ENCODE assay signal across 19 cellular contexts in genomic region chr6:165848099-165848461, GRCh38.
DNase-seq lines count a peak whose midpoint lies in the region; ATAC-seq and TF ChIP-seq lines count a peak whose summit lies in the region.
"Had no signal": no experiment of that assay in that cellular context is flagged by ENCODE, and none has a peak within 500 bp of the region (broad histone marks: within the 10 kb centered on the region; RNA-seq: fewer than 3 reads in every experiment).

No MANE protein-coding gene starts in this region.

- no peak overlapping the region for H3K27ac Mint-ChIP-seq in activated T-cell treated with anti-CD3 and anti-CD28 coated beads, Interleukin-2, amount 50 U/mL, for 24 hours
- H3K27ac Mint-ChIP-seq: activated naive CD4-positive, alpha-beta T cell treated with anti-CD3 and anti-CD28 coated beads, Interleukin-2, amount 50 U/mL, for 72 hours; CD8-positive, alpha-beta memory T cell; stimulated activated naive CD8-positive, alpha-beta T cell treated with anti-CD3 and anti-CD28 coated beads, Interleukin-15, Interleukin-2, amounts not matched to agents 100 ng/mL and 50 ng/mL, for 24 hours; T-cell had no signal

- no peak overlapping the region for H3K4me3 ChIP-seq in WERI-Rb-1 (ENCODE audit: low read depth, low read length)
- H3K4me3 ChIP-seq: gastrocnemius medialis, sigmoid colon had no signal

- no peak for ATAC-seq in HG03432 (IDR thresholded peaks at IDR 0.05; ENCODE audit: unreplicated experiment)
- ATAC-seq: activated naive CD4-positive, alpha-beta T cell treated with anti-CD3 and anti-CD28 coated beads, Interleukin-2, amount 50 U/mL, for 72 hours; gastrocnemius medialis had no signal

- H3K36me3 Mint-ChIP-seq in activated T-cell treated with anti-CD3 and anti-CD28 coated beads, Interleukin-2, amount 50 U/mL, for 24 hours (ENCODE audit: low read depth) = no peaks in the 10 kb centered on the region
- H3K36me3 Mint-ChIP-seq: activated naive CD4-positive, alpha-beta T cell treated with anti-CD3 and anti-CD28 coated beads, Interleukin-2, amount 50 U/mL, for 72 hours; CD8-positive, alpha-beta memory T cell; T-cell had no signal

- no peak overlapping the region for H3K4me3 Mint-ChIP-seq in activated T-cell treated with anti-CD3 and anti-CD28 coated beads, Interleukin-2, amount 50 U/mL, for 24 hours
- H3K4me3 Mint-ChIP-seq: CD8-positive, alpha-beta memory T cell; stimulated activated naive CD8-positive, alpha-beta T cell treated with anti-CD3 and anti-CD28 coated beads, Interleukin-15, Interleukin-2, amounts not matched to agents 100 ng/mL and 50 ng/mL, for 24 hours; T-cell had no signal

- peaks cover 95% of the 10 kb centered on the region for H3K27me3 ChIP-seq in WERI-Rb-1 (ENCODE audit: insufficient read depth, low read depth, severe bottlenecking)

- TF ChIP-seq CTCF in 22Rv1 (IDR thresholded peaks at IDR 0.05) (peak; percentile 50), GM12874 (IDR thresholded peaks at IDR 0.05; ENCODE audit: insufficient read depth, low read depth, low read length) (peak; percentile 26; the same call in 1 of the 2 replicates), WERI-Rb-1 (IDR thresholded peaks at IDR 0.05; ENCODE audit: low read depth, low read length) (0 out of 2 replicates have a peak, but pooled peaks have one; percentile 8)

- no peak for DNase-seq in WERI-Rb-1
- DNase-seq in islet precursor cell = peak; percentile 50
- no peak for DNase-seq in 8988T
- DNase-seq in kidney glomerular epithelial cell (lab: John Stamatoyannopoulos, UW) = no peak
- DNase-seq in activated T-cell treated with anti-CD3 and anti-CD28 coated beads, Interleukin-2, amount 50 U/mL, for 24 hours = no peak
- DNase-seq: activated T-cell treated with anti-CD3 and anti-CD28 coated beads, Interleukin-2, amount 50 U/mL, for 1 hour; gastrocnemius medialis; MM.1S; NCI-H1694 treated with DMSO at 0.1 percent for 48 hours; NK-92 treated with Interleukin-12 subunit alpha and Interleukin-12 subunit beta, amount 100 ng/mL, for 24 hours; sigmoid colon; T-cell had no signal

- H3K4me1 Mint-ChIP-seq in activated T-cell treated with anti-CD3 and anti-CD28 coated beads, Interleukin-2, amount 50 U/mL, for 24 hours (ENCODE audit: low read depth) = peaks cover 10% of the 10 kb centered on the region

- H3K27me3 Mint-ChIP-seq in activated T-cell treated with anti-CD3 and anti-CD28 coated beads, Interleukin-2, amount 50 U/mL, for 24 hours = peaks cover 84% of the 10 kb centered on the region

- no peaks in the 10 kb centered on the region for H3K36me3 ChIP-seq in WERI-Rb-1
- H3K36me3 ChIP-seq: gastrocnemius medialis, sigmoid colon had no signal

- no peaks in the 10 kb centered on the region for H3K9me3 Mint-ChIP-seq in activated T-cell treated with anti-CD3 and anti-CD28 coated beads, Interleukin-2, amount 50 U/mL, for 24 hours
- H3K9me3 Mint-ChIP-seq: activated naive CD4-positive, alpha-beta T cell treated with anti-CD3 and anti-CD28 coated beads, Interleukin-2, amount 50 U/mL, for 72 hours; stimulated activated naive CD8-positive, alpha-beta T cell treated with anti-CD3 and anti-CD28 coated beads, Interleukin-15, Interleukin-2, amounts not matched to agents 100 ng/mL and 50 ng/mL, for 24 hours; T-cell had no signal

- no peak overlapping the region for H3K27ac ChIP-seq in 22Rv1
- no peak overlapping the region for H3K27ac ChIP-seq in WERI-Rb-1
- H3K27ac ChIP-seq: epithelial cell of prostate, gastrocnemius medialis, sigmoid colon had no signal

- no peaks in the 10 kb centered on the region for H3K9me3 ChIP-seq in WERI-Rb-1 (ENCODE audit: severe bottlenecking)
- H3K9me3 ChIP-seq: gastrocnemius medialis, sigmoid colon had no signal
